ENCODE assay signal across 21 cellular contexts in genomic region chr7:1899951-1900762, GRCh38.
A peak's percentile ranks its signal among the peaks of the same experiment; 100 is the strongest.
DNase-seq lines count a peak whose midpoint lies in the region; ATAC-seq and TF ChIP-seq lines count a peak whose summit lies in the region.
"Had no signal": no experiment of that assay in that cellular context is flagged by ENCODE, and none has a peak within 500 bp of the region (broad histone marks: within the 10 kb centered on the region; RNA-seq: fewer than 3 reads in every experiment).

No MANE protein-coding gene starts in this region.

- no peak overlapping the region for H2BK5ac ChIP-seq in H9 (ENCODE audit: insufficient read length, low read length)

- H3K79me1 ChIP-seq in H9 (ENCODE audit: insufficient read depth, low read depth, low read length, poor library complexity, severe bottlenecking) = no peaks in the 10 kb centered on the region

- no peak overlapping the region for H3K4me3 Mint-ChIP-seq in H9
- H3K4me3 Mint-ChIP-seq in central memory CD8-positive, alpha-beta T cell = no peak overlapping the region
- no peak overlapping the region for H3K4me3 Mint-ChIP-seq in neural crest cell
- H3K4me3 Mint-ChIP-seq: activated T-cell treated with anti-CD3 and anti-CD28 coated beads, Interleukin-2, amount 50 U/mL, for 24 hours had no signal

- H3K9me3 ChIP-seq in H9 (ENCODE audit: control insufficient read depth, low read depth, low read length) (no peaks in the 10 kb centered on the region), Peyer's patch (no peaks in the 10 kb centered on the region)

- H3K79me2 ChIP-seq in H9 (ENCODE audit: insufficient read depth, low read length) = no peaks in the 10 kb centered on the region

- H3K27me3 Mint-ChIP-seq in H9 (ENCODE audit: low read depth) (no peaks in the 10 kb centered on the region), neural crest cell (ENCODE audit: low read depth) (no peaks in the 10 kb centered on the region)
- no peaks in the 10 kb centered on the region for H3K27me3 Mint-ChIP-seq in central memory CD8-positive, alpha-beta T cell
- H3K27me3 Mint-ChIP-seq: activated T-cell treated with anti-CD3 and anti-CD28 coated beads, Interleukin-2, amount 50 U/mL, for 24 hours had no signal

- TF ChIP-seq POLR2A in Peyer's patch (IDR thresholded peaks at IDR 0.05) = no peak

- no peak overlapping the region for H3K14ac ChIP-seq in H9 (ENCODE audit: insufficient read depth, low read length)

- H3K36me3 ChIP-seq in Peyer's patch = no peaks in the 10 kb centered on the region

- no peak overlapping the region for H2BK120ac ChIP-seq in H9 (ENCODE audit: low read depth, low read length, poor library complexity, severe bottlenecking)

- H3K18ac ChIP-seq in H9 (ENCODE audit: insufficient read length, low read depth, low read length) = no peak overlapping the region

- no peak overlapping the region for H3K4me2 ChIP-seq in H9 (ENCODE audit: insufficient read depth, insufficient read length, low read length)

- no peak overlapping the region for H3K4ac ChIP-seq in H9 (ENCODE audit: low read depth, low read length)

- WGBS in H9 (ENCODE audit: extremely low coverage, insufficient read length, low lambda C conversion rate) = no CpG with 5 or more reads among the region's 34 CpGs

- no peak overlapping the region for H2BK15ac ChIP-seq in H9 (ENCODE audit: low read depth, low read length)

- no peak overlapping the region for H3T11ph ChIP-seq in H9 (ENCODE audit: low read length)

- H3K4me1 ChIP-seq in H9 (ENCODE audit: insufficient read depth, low read length) (no peaks in the 10 kb centered on the region), Peyer's patch (no peaks in the 10 kb centered on the region)
- H3K4me1 ChIP-seq: foreskin keratinocyte had no signal

- no peak overlapping the region for H2AK5ac ChIP-seq in H9 (ENCODE audit: insufficient read length, low read length)

- H4K8ac ChIP-seq in H9 (replicated peaks; ENCODE audit: insufficient read length, low read depth, low read length) = no peak overlapping the region

- H3K27ac ChIP-seq in H9 (ENCODE audit: insufficient read length, low read depth, low read length) = no peak overlapping the region
- H3K27ac ChIP-seq in Peyer's patch = no peak overlapping the region
- H3K27ac ChIP-seq: 22Rv1, foreskin keratinocyte had no signal

- H3K27me3 ChIP-seq in H9 (ENCODE audit: insufficient read depth, low read length) (no peaks in the 10 kb centered on the region), Peyer's patch (no peaks in the 10 kb centered on the region)
- H3K27me3 ChIP-seq: foreskin keratinocyte had no signal

- H3K9me3 Mint-ChIP-seq in H9 = no peaks in the 10 kb centered on the region
- no peaks in the 10 kb centered on the region for H3K9me3 Mint-ChIP-seq in central memory CD8-positive, alpha-beta T cell
- H3K9me3 Mint-ChIP-seq in neural crest cell = no peaks in the 10 kb centered on the region
- H3K9me3 Mint-ChIP-seq: activated T-cell treated with anti-CD3 and anti-CD28 coated beads, Interleukin-2, amount 50 U/mL, for 24 hours had no signal

- no peak overlapping the region for H4K91ac ChIP-seq in H9 (ENCODE audit: insufficient read length, low read depth, low read length)

- H3K36me3 Mint-ChIP-seq in H9 (ENCODE audit: insufficient read depth in 1 of 3, low read depth in 3 of 3) (no peaks in the 10 kb centered on the region; a peak in 1 of 7 replicates), neural crest cell (ENCODE audit: low read depth) (no peaks in the 10 kb centered on the region)
- peaks cover 8% of the 10 kb centered on the region for H3K36me3 Mint-ChIP-seq in central memory CD8-positive, alpha-beta T cell (ENCODE audit: insufficient read depth)

- TF ChIP-seq CTCF in H9 (conservative IDR thresholded peaks at IDR 0.05) = no peak
- TF ChIP-seq CTCF in neural crest cell (conservative IDR thresholded peaks at IDR 0.05) = no peak
- no peak for TF ChIP-seq CTCF in Peyer's patch (IDR thresholded peaks at IDR 0.05)

- ATAC-seq in central memory CD8-positive, alpha-beta T cell (replicated peaks; ENCODE audit: extremely low read depth, poor library complexity, severe bottlenecking) = no peak
- no peak for ATAC-seq in HG03175 (IDR thresholded peaks at IDR 0.05; ENCODE audit: unreplicated experiment)
- ATAC-seq: foreskin keratinocyte had no signal

- H2BK20ac ChIP-seq in H9 (ENCODE audit: low read depth, low read length, poor library complexity, severe bottlenecking) = no peak overlapping the region

- no peak overlapping the region for H3K56ac ChIP-seq in H9 (ENCODE audit: insufficient read length, low read depth, low read length)

- H2BK12ac ChIP-seq in H9 (ENCODE audit: insufficient read length, low read depth, low read length) = no peak overlapping the region

- no peak overlapping the region for H3K4me3 ChIP-seq in Peyer's patch

- no peaks in the 10 kb centered on the region for H3K4me1 Mint-ChIP-seq in H9
- peaks cover 11% of the 10 kb centered on the region for H3K4me1 Mint-ChIP-seq in central memory CD8-positive, alpha-beta T cell
- H3K4me1 Mint-ChIP-seq in neural crest cell = no peaks in the 10 kb centered on the region

- no peak overlapping the region for H3K23ac ChIP-seq in H9 (ENCODE audit: insufficient read length, low read depth, low read length)

- H4K20me1 ChIP-seq in H9 (ENCODE audit: control insufficient read depth, insufficient read depth, insufficient read length) = no peaks in the 10 kb centered on the region

- no peak overlapping the region for H2AFZ ChIP-seq in H9 (ENCODE audit: low read length)

- H4K5ac ChIP-seq in H9 (ENCODE audit: insufficient read length, low read depth, low read length) = no peak overlapping the region

- no peaks in the 10 kb centered on the region for H3K23me2 ChIP-seq in H9 (ENCODE audit: insufficient read length, low read depth, low read length, poor library complexity, severe bottlenecking)

- peak; percentile 36 for DNase-seq in DMS 273 (lab: John Stamatoyannopoulos, UW; ENCODE audit: unreplicated experiment)
- no peak for DNase-seq in DMS 273 treated with DMSO at 0.1 percent for 48 hours (lab: John Stamatoyannopoulos, UW)
- no peak for DNase-seq in H9
- no peak for DNase-seq in central memory CD8-positive, alpha-beta T cell (ENCODE audit: low spot score in 2 of 2)
- DNase-seq in neural crest cell (ENCODE audit: low read depth, low spot score) = no peak
- no peak for DNase-seq in Peyer's patch
- no peak for DNase-seq in dedifferentiated amniotic fluid mesenchymal stem cell (ENCODE audit: extremely low spot score)
- DNase-seq: activated naive CD4-positive, alpha-beta T cell; activated T-cell treated with anti-CD3 and anti-CD28 coated beads, Interleukin-2, amount 50 U/mL, for 24 hours; AML-193; COR-L47; foreskin keratinocyte; islet precursor cell; Kasumi-1; mammary epithelial cell; NCI-H2029; NCI-H510A; stimulated activated CD4-positive, alpha-beta T cell treated with anti-CD3 and anti-CD28 coated beads, Interleukin-4, amount 100 ng/mL, for 4 hours; trophoblast cell had no signal

- H3K27ac Mint-ChIP-seq in H9 (peak overlapping the region in 2 of 3 experiments; percentile 57 to 89; a peak in 2 of 7 replicates), neural crest cell (ENCODE audit: unreplicated experiment) (peak overlapping the region; percentile 57)
- H3K27ac Mint-ChIP-seq in central memory CD8-positive, alpha-beta T cell (ENCODE audit: low read depth) = peak overlapping the region; percentile 82
- H3K27ac Mint-ChIP-seq: activated T-cell treated with anti-CD3 and anti-CD28 coated beads, Interleukin-2, amount 50 U/mL, for 24 hours had no signal

- no peak overlapping the region for H3K9ac ChIP-seq in H9 (ENCODE audit: extremely low read depth, insufficient read length, low read length)
